In the genomic region with DNA sequence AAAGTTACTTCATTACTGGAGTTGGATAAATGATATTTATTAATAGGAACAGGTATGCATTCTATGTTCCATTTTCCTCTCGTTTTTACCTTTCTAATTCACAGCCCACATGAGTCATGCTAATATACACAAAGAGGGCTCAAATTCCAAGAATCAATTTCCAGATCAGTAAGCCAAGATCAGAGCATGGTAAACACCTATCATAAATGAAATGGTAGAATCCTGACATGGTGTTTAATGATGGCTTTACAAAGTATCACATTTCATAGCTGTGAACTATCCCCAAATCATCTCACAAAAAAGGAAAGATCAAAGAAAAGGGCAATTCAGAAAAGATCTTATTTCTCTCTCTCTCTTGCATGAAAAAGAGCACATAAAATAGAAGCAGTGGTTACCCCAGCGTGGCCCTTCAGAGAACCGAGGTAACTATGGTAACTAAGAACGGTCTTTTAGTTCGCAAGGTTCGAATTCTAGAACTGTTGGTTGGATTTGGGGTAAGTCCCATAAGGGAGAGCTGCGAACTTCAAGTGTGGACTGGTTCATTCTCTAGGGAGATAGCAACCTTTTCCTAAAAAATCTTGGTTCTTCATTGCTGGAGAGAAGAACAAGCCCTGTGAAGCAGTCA, we compare ENCODE assay signal across 19 cellular contexts.
"Had no signal": no experiment of that assay in that cellular context is flagged by ENCODE, and none has a peak within 500 bp of the region (broad histone marks: within the 10 kb centered on the region; RNA-seq: fewer than 3 reads in every experiment).

No MANE protein-coding gene starts in this region.

- H3K4me3 ChIP-seq: esophagus squamous epithelium, left ventricle myocardium inferior, suprapubic skin had no signal

- H3K27me3 ChIP-seq: brain microvascular endothelial cell, esophagus squamous epithelium, suprapubic skin had no signal

- H3K4me3 Mint-ChIP-seq: activated naive CD8-positive, alpha-beta T cell treated with anti-CD3 and anti-CD28 coated beads for 36 hours; memory B cell; natural killer cell treated with Interleukin-12 subunit alpha and Interleukin-12 subunit beta and Interleukin-15 and Interleukin-18, amount 100 ng/mL, for 72 hours; T-helper 2 cell treated with Interferon-gamma antibody and Interleukin-4, amounts not matched to agents 5 μg/mL and 100 μg/mL, for 36 hours; type B pancreatic cell had no signal

- FAIRE-seq: keratinocyte had no signal

- H3K4me1 ChIP-seq: left ventricle myocardium inferior, suprapubic skin had no signal

- H3K9me3 ChIP-seq: esophagus squamous epithelium, left ventricle myocardium inferior, suprapubic skin had no signal

- H3K36me3 Mint-ChIP-seq: activated naive CD8-positive, alpha-beta T cell treated with anti-CD3 and anti-CD28 coated beads for 36 hours; memory B cell; natural killer cell treated with Interleukin-12 subunit alpha and Interleukin-12 subunit beta and Interleukin-15 and Interleukin-18, amount 100 ng/mL, for 72 hours; type B pancreatic cell had no signal

- H3K4me1 Mint-ChIP-seq: memory B cell had no signal

- H3K27ac Mint-ChIP-seq: activated naive CD8-positive, alpha-beta T cell treated with anti-CD3 and anti-CD28 coated beads for 36 hours; memory B cell; natural killer cell treated with Interleukin-12 subunit alpha and Interleukin-12 subunit beta and Interleukin-15 and Interleukin-18, amount 100 ng/mL, for 72 hours; T-helper 2 cell treated with Interferon-gamma antibody and Interleukin-4, amounts not matched to agents 5 μg/mL and 100 μg/mL, for 36 hours; type B pancreatic cell had no signal

- H3K36me3 ChIP-seq: brain microvascular endothelial cell, esophagus squamous epithelium, left ventricle myocardium inferior, suprapubic skin had no signal

- DNase-seq: activated CD4-positive, alpha-beta T cell treated with anti-CD3 and anti-CD28 coated beads for 1 hour; activated CD4-positive, alpha-beta T cell treated with anti-CD3 and anti-CD28 coated beads, Interleukin-2, amount 50 U/mL, for 48 hours; activated gamma-delta T cell treated with Interleukin-2 at 50 U/mL for 16 hours; activated naive CD8-positive, alpha-beta T cell treated with anti-CD3 and anti-CD28 coated beads for 36 hours; activated T-cell treated with anti-CD3 and anti-CD28 coated beads, Interleukin-2, amount 50 U/mL, for 48 hours; brain microvascular endothelial cell; esophagus squamous epithelium; foreskin fibroblast; glutamatergic neuron; left ventricle myocardium inferior; stimulated activated CD4-positive, alpha-beta T cell treated with anti-CD3 and anti-CD28 coated beads, Interleukin-4, amount 100 ng/mL, for 1 hour; stimulated activated CD8-positive, alpha-beta memory T cell treated with anti-CD3 and anti-CD28 coated beads, Interleukin-4, amount 100 ng/mL, for 48 hours; stimulated activated naive CD8-positive, alpha-beta T cell treated with anti-CD3 and anti-CD28 coated beads, Interleukin-15, Interleukin-2, amounts not matched to agents 100 U/mL and 50 U/mL, for 24 hours had no signal

- H3K9me3 Mint-ChIP-seq: activated naive CD8-positive, alpha-beta T cell treated with anti-CD3 and anti-CD28 coated beads for 36 hours; memory B cell; natural killer cell treated with Interleukin-12 subunit alpha and Interleukin-12 subunit beta and Interleukin-15 and Interleukin-18, amount 100 ng/mL, for 72 hours; T-helper 2 cell treated with Interferon-gamma antibody and Interleukin-4, amounts not matched to agents 5 μg/mL and 100 μg/mL, for 36 hours; type B pancreatic cell had no signal

- H3K27ac ChIP-seq: brain microvascular endothelial cell, esophagus squamous epithelium, left ventricle myocardium inferior, suprapubic skin had no signal

- ATAC-seq: natural killer cell treated with Interleukin-12 subunit alpha and Interleukin-12 subunit beta and Interleukin-15 and Interleukin-18, amount 100 ng/mL, for 72 hours; stimulated activated naive CD8-positive, alpha-beta T cell treated with anti-CD3 and anti-CD28 coated beads, Interleukin-15, Interleukin-2, amounts not matched to agents 100 U/mL and 50 U/mL, for 24 hours had no signal
